In the genomic region with DNA sequence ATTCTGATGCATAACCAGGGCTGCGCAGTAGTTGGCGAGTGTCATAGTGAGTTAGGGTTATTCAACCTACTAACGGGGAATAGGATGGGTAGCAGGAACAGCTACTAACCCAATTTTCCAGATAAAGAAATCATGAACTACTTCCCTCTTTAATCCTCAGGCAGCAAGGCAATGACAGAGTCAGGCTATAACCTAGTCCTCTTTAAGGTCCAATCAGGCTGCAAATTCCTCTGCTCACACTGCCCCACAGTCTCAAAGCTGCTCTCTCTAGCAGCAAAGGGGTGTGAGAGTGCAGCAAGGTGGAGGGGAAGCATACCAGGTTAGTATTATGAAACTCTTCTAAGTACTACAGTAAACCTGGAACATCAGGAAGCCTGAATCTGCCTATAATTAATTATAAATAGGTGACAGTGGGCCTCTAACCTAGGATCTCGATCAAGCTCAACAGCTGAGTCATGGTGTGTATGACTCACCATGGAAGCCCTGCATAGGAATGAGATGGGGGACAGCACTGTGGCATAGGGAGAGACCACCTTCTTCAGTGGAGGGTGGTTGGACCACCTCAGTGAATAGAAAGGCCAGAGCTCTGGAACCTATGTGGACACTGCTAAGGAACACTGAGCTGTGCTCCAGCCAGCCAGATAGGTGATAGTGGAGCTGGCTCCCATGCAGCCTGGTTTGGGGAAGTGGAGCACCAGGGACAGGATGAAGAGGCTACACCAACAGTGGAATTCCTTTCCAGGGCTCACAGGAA, we compare ENCODE assay signal across 12 cellular contexts. TPM values are rescaled to one million over a fixed set of nuclear protein-coding genes. Genes with fewer than 3 reads are reported as not detected.
DNase-seq lines count a peak whose midpoint lies in the region; ATAC-seq, FAIRE-seq and TF ChIP-seq lines count a peak whose summit lies in the region.
"Had no signal": no experiment of that assay in that cellular context is flagged by ENCODE, and none has a peak within 500 bp of the region (broad histone marks: within the 10 kb centered on the region; RNA-seq: fewer than 3 reads in every experiment).

No MANE protein-coding gene starts in this region.

- H3K4me1 ChIP-seq in testis, result no peaks in the 10 kb centered on the region

- no peaks in the 10 kb centered on the region for H3K9me3 ChIP-seq in testis
- H3K9me3 ChIP-seq: neutrophil, vagina had no signal

- H3K4me3 Mint-ChIP-seq in immature natural killer cell, result no peak overlapping the region

- H3K27ac Mint-ChIP-seq in immature natural killer cell, result peak overlapping the region in 2 of 6 donors; percentile 25 to 27

- no peak for ATAC-seq in HG02938 (IDR thresholded peaks at IDR 0.05; ENCODE audit: unreplicated experiment)
- ATAC-seq in HG02571 (IDR thresholded peaks at IDR 0.05; ENCODE audit: unreplicated experiment), result no peak

- no peak for FAIRE-seq in H54 (lab: Jason Lieb, UNC)

- H3K27ac ChIP-seq in testis, result no peak overlapping the region
- H3K27ac ChIP-seq: neutrophil, vagina had no signal

- intact Hi-C loops in testis (cut with DNase I; ENCODE audit: low total_unique reads), result no loop called here

- TF ChIP-seq POLR2A in H54 (IDR thresholded peaks at IDR 0.05; ENCODE audit: low read depth, low read length), result 0 out of 2 replicates have a peak, but pooled peaks have one; percentile 14
- TF ChIP-seq POLR2A in testis (IDR thresholded peaks at IDR 0.05), result no peak

- DNase-seq in AG08395 (ENCODE audit: low spot score) (peak; percentile 35), H54 (ENCODE audit: insufficient read length, low spot score) (no peak), UCSD-AML1 (lab: John Stamatoyannopoulos, UW; ENCODE audit: unreplicated experiment) (peak; percentile 46), fibroblast of mammary gland (ENCODE audit: low read depth) (peak; percentile 45), immature natural killer cell (no peak), testis (no peak)
- DNase-seq: cortex of kidney, NCI-H2107 had no signal

- no peaks in the 10 kb centered on the region for H3K36me3 ChIP-seq in testis (ENCODE audit: low read depth, missing control alignments)

- H3K4me3 ChIP-seq in fibroblast of mammary gland (ENCODE audit: control insufficient read depth, low read depth, low read length) (no peak overlapping the region), testis (no peak overlapping the region)
- H3K4me3 ChIP-seq: vagina had no signal

- no peaks in the 10 kb centered on the region for H3K9me3 Mint-ChIP-seq in immature natural killer cell

- WGBS in testis, 2 donors, result 86 to 90% methylated on average over 4 of the region's 4 CpGs

- TF ChIP-seq CTCF in fibroblast of mammary gland (conservative IDR thresholded peaks at IDR 0.05; ENCODE audit: control insufficient read depth, insufficient read depth, low read depth, low read length), result no peak
- no peak for TF ChIP-seq CTCF in testis (IDR thresholded peaks at IDR 0.05)

- H3K27me3 ChIP-seq in testis, result no peaks in the 10 kb centered on the region
- H3K27me3 ChIP-seq: neutrophil, vagina had no signal

- H3K4me1 Mint-ChIP-seq in immature natural killer cell, result peaks cover 4 to 5% of the 10 kb centered on the region in 2 donors

- H3K36me3 Mint-ChIP-seq in immature natural killer cell, result no peaks in the 10 kb centered on the region

- H3K27me3 Mint-ChIP-seq in immature natural killer cell (ENCODE audit: low read depth in 3 of 3), result peaks cover 0 to 1% (median 0%) of the 10 kb centered on the region in 3 donors

RNA-seq across cellular contexts. Expression of gene PEX6, which starts 7.9 kb away (rescaled TPM):
- polyA plus RNA-seq in immature natural killer cell, result 10 to 100 TPM; 12.2 to 18.1 (median 16.4) TPM
- 10 to 100 TPM; 22.5 to 50.4 TPM for total RNA-seq in testis
- polyA plus RNA-seq in testis (ENCODE audit: insufficient read depth, low read depth, low replicate concordance), result 15.3 TPM

RNA-seq across cellular contexts. Expression of gene GNMT, which starts 10.5 kb away (rescaled TPM):
- polyA plus RNA-seq in immature natural killer cell, result under 1 TPM in 1 of 3 donors, not detected in 2; 0.55 TPM
- total RNA-seq in testis, result 1 to 10 TPM in 1 of 2 donors, under 1 TPM in 1; 0.31 to 1.7 TPM
- 0.83 TPM for polyA plus RNA-seq in testis (ENCODE audit: insufficient read depth, low read depth, low replicate concordance)

RNA-seq across cellular contexts. Expression of gene PPP2R5D, which starts 13.3 kb away (rescaled TPM):
- 10 to 100 TPM; 17.1 to 29.9 (median 17.7) TPM for polyA plus RNA-seq in immature natural killer cell
- 10 to 100 TPM; 73.4 to 74.5 TPM for total RNA-seq in testis
- 82.5 TPM for polyA plus RNA-seq in testis (ENCODE audit: insufficient read depth, low read depth, low replicate concordance)

RNA-seq across cellular contexts. Expression of gene CNPY3, which starts 41.8 kb away (rescaled TPM):
- polyA plus RNA-seq in immature natural killer cell (100 to 1,000 TPM in 2 of 3 donors, 10 to 100 TPM in 1; 92.9 to 129 (median 119) TPM), testis (ENCODE audit: insufficient read depth, low read depth, low replicate concordance) (74.8 TPM)
- total RNA-seq in testis, result 10 to 100 TPM; 40.4 to 46.7 TPM

RNA-seq across cellular contexts. Expression of gene MEA1, which starts 42.7 kb away (rescaled TPM):
- polyA plus RNA-seq in immature natural killer cell (100 to 1,000 TPM in 1 of 3 donors, 10 to 100 TPM in 2; 92.4 to 157 (median 97.6) TPM), testis (ENCODE audit: insufficient read depth, low read depth, low replicate concordance) (522 TPM)
- 100 to 1,000 TPM; 132 to 175 TPM for total RNA-seq in testis

Comparison
In these comparisons a context has a peak if more than half of its experiments do, and no peak if none do; other contexts are left out.
1. DNase-seq: peak in AG08395 (single experiment), UCSD-AML1 (single experiment) and fibroblast of mammary gland (single experiment); none in H54 (single experiment), immature natural killer cell (0 of 3) and testis (single experiment).